32 cellular contexts compared by ENCODE assay signal in genomic region chr7:91313113-91313512, GRCh38.
"Had no signal": no experiment of that assay in that cellular context is flagged by ENCODE, and none has a peak within 500 bp of the region (broad histone marks: within the 10 kb centered on the region; RNA-seq: fewer than 3 reads in every experiment).

No MANE protein-coding gene starts in this region.

- H3K4me3 Mint-ChIP-seq: activated CD4-positive, alpha-beta memory T cell treated with anti-CD3 and anti-CD28 coated beads, Interleukin-2, amount 10 ng/mL, durations not matched to agents 7 days and 5 days; activated CD4-positive, alpha-beta T cell treated with anti-CD3 and anti-CD28 coated beads, Interleukin-2, amount 10 ng/mL, durations not matched to agents 7 days and 5 days; activated naive CD4-positive, alpha-beta T cell treated with anti-CD3 and anti-CD28 coated beads, Interleukin-2, amount 10 ng/mL, durations not matched to agents 7 days and 5 days; activated naive CD8-positive, alpha-beta T cell treated with anti-CD3 and anti-CD28 coated beads, Interleukin-2, amount 10 ng/mL, durations not matched to agents 7 days and 5 days; activated T-cell treated with anti-CD3 and anti-CD28 coated beads, Interleukin-2, amount 50 U/mL, for 24 hours; activated T-cell treated with anti-CD3 and anti-CD28 coated beads, Interleukin-2, amount 50 U/mL, for 72 hours; effector memory CD8-positive, alpha-beta T cell; T-cell; T-helper 1 cell treated with Interleukin-12 subunit alpha and Interleukin-12 subunit beta and Interleukin-4 antibody, amounts not matched to agents 30 μg/mL and 1 μg/mL, for 36 hours; T-helper 2 cell treated with Interferon-gamma antibody and Interleukin-4, amounts not matched to agents 5 μg/mL and 100 μg/mL, for 36 hours had no signal

- H3K27me3 ChIP-seq: brain microvascular endothelial cell, esophagus muscularis mucosa, gastroesophageal sphincter had no signal

- H3K36me3 ChIP-seq: brain microvascular endothelial cell, esophagus muscularis mucosa, gastroesophageal sphincter had no signal

- H3K9me3 ChIP-seq: esophagus muscularis mucosa, gastroesophageal sphincter had no signal

- H3K27ac Mint-ChIP-seq: activated CD4-positive, alpha-beta memory T cell treated with anti-CD3 and anti-CD28 coated beads, Interleukin-2, amount 10 ng/mL, durations not matched to agents 7 days and 5 days; activated CD4-positive, alpha-beta T cell treated with anti-CD3 and anti-CD28 coated beads, Interleukin-2, amount 10 ng/mL, durations not matched to agents 7 days and 5 days; activated naive CD4-positive, alpha-beta T cell treated with anti-CD3 and anti-CD28 coated beads, Interleukin-2, amount 10 ng/mL, durations not matched to agents 7 days and 5 days; activated naive CD4-positive, alpha-beta T cell treated with anti-CD3 and anti-CD28 coated beads, Interleukin-2, amount 50 U/mL, for 72 hours; activated naive CD8-positive, alpha-beta T cell treated with anti-CD3 and anti-CD28 coated beads, Interleukin-2, amount 10 ng/mL, durations not matched to agents 7 days and 5 days; activated T-cell treated with anti-CD3 and anti-CD28 coated beads, Interleukin-2, amount 50 U/mL, for 24 hours; activated T-cell treated with anti-CD3 and anti-CD28 coated beads, Interleukin-2, amount 50 U/mL, for 72 hours; effector memory CD8-positive, alpha-beta T cell; T-cell; T-helper 1 cell treated with Interleukin-12 subunit alpha and Interleukin-12 subunit beta and Interleukin-4 antibody, amounts not matched to agents 30 μg/mL and 1 μg/mL, for 36 hours; T-helper 2 cell treated with Interferon-gamma antibody and Interleukin-4, amounts not matched to agents 5 μg/mL and 100 μg/mL, for 36 hours had no signal

- H3K27me3 Mint-ChIP-seq: activated CD4-positive, alpha-beta memory T cell treated with anti-CD3 and anti-CD28 coated beads, Interleukin-2, amount 10 ng/mL, durations not matched to agents 7 days and 5 days; activated CD4-positive, alpha-beta T cell treated with anti-CD3 and anti-CD28 coated beads, Interleukin-2, amount 10 ng/mL, durations not matched to agents 7 days and 5 days; activated naive CD4-positive, alpha-beta T cell treated with anti-CD3 and anti-CD28 coated beads, Interleukin-2, amount 10 ng/mL, durations not matched to agents 7 days and 5 days; effector memory CD8-positive, alpha-beta T cell; T-cell had no signal

- H3K4me3 ChIP-seq: esophagus muscularis mucosa, gastroesophageal sphincter had no signal

- FAIRE-seq: astrocyte, colon had no signal

- H3K36me3 Mint-ChIP-seq: activated naive CD4-positive, alpha-beta T cell treated with anti-CD3 and anti-CD28 coated beads, Interleukin-2, amount 10 ng/mL, durations not matched to agents 7 days and 5 days; activated naive CD4-positive, alpha-beta T cell treated with anti-CD3 and anti-CD28 coated beads, Interleukin-2, amount 50 U/mL, for 72 hours; activated naive CD8-positive, alpha-beta T cell treated with anti-CD3 and anti-CD28 coated beads, Interleukin-2, amount 10 ng/mL, durations not matched to agents 7 days and 5 days; T-cell had no signal

- H3K27ac ChIP-seq: brain microvascular endothelial cell, esophagus muscularis mucosa, gastroesophageal sphincter had no signal

- DNase-seq: activated CD4-positive, alpha-beta memory T cell treated with anti-CD3 and anti-CD28 coated beads, Interleukin-2, amount 10 ng/mL, durations not matched to agents 7 days and 5 days; activated CD4-positive, alpha-beta T cell treated with anti-CD3 and anti-CD28 coated beads for 4 hours; activated CD4-positive, alpha-beta T cell treated with anti-CD3 and anti-CD28 coated beads, Interleukin-2, amount 10 ng/mL, durations not matched to agents 7 days and 5 days; activated CD4-positive, alpha-beta T cell treated with anti-CD3 and anti-CD28 coated beads, Interleukin-2, amount 50 U/mL, for 4 hours; activated CD4-positive, CD25-positive, alpha-beta regulatory T cell; activated CD4-positive, CD25-positive, alpha-beta regulatory T cell treated with anti-CD3 and anti-CD28 coated beads, Interleukin-2, amount 50 U/mL, for 72 hours; activated CD8-positive, alpha-beta memory T cell treated with anti-CD3 and anti-CD28 coated beads, Interleukin-2, amount 50 U/mL, for 48 hours; activated gamma-delta T cell; activated naive CD4-positive, alpha-beta T cell; activated naive CD4-positive, alpha-beta T cell treated with anti-CD3 and anti-CD28 coated beads, Interleukin-2, amount 10 ng/mL, durations not matched to agents 7 days and 5 days; activated naive CD8-positive, alpha-beta T cell treated with anti-CD3 and anti-CD28 coated beads, Interleukin-2, amount 10 ng/mL, durations not matched to agents 7 days and 5 days; activated T-cell treated with anti-CD3 and anti-CD28 coated beads for 4 hours; activated T-cell treated with anti-CD3 and anti-CD28 coated beads, Interleukin-2, amount 50 U/mL, for 24 hours; activated T-cell treated with anti-CD3 and anti-CD28 coated beads, Interleukin-2, amount 50 U/mL, for 72 hours; brain microvascular endothelial cell; caudate nucleus; cortex of kidney; dermis blood vessel endothelial cell; effector CD4-positive, alpha-beta T cell; effector memory CD8-positive, alpha-beta T cell; erythroblast; foreskin melanocyte; SW 1271; T-cell; T1000 had no signal

- ATAC-seq: activated naive CD4-positive, alpha-beta T cell treated with anti-CD3 and anti-CD28 coated beads, Interleukin-2, amount 50 U/mL, for 72 hours; activated T-cell treated with anti-CD3 and anti-CD28 coated beads, Interleukin-2, amount 50 U/mL, for 72 hours; effector memory CD8-positive, alpha-beta T cell; gastroesophageal sphincter; T-cell had no signal

- H3K4me1 Mint-ChIP-seq: activated CD4-positive, alpha-beta memory T cell treated with anti-CD3 and anti-CD28 coated beads, Interleukin-2, amount 10 ng/mL, durations not matched to agents 7 days and 5 days; activated CD4-positive, alpha-beta T cell treated with anti-CD3 and anti-CD28 coated beads, Interleukin-2, amount 10 ng/mL, durations not matched to agents 7 days and 5 days; activated naive CD4-positive, alpha-beta T cell treated with anti-CD3 and anti-CD28 coated beads, Interleukin-2, amount 10 ng/mL, durations not matched to agents 7 days and 5 days; activated naive CD8-positive, alpha-beta T cell treated with anti-CD3 and anti-CD28 coated beads, Interleukin-2, amount 10 ng/mL, durations not matched to agents 7 days and 5 days; T-cell had no signal
